ENCODE assay signal across 18 cellular contexts in the genomic region with DNA sequence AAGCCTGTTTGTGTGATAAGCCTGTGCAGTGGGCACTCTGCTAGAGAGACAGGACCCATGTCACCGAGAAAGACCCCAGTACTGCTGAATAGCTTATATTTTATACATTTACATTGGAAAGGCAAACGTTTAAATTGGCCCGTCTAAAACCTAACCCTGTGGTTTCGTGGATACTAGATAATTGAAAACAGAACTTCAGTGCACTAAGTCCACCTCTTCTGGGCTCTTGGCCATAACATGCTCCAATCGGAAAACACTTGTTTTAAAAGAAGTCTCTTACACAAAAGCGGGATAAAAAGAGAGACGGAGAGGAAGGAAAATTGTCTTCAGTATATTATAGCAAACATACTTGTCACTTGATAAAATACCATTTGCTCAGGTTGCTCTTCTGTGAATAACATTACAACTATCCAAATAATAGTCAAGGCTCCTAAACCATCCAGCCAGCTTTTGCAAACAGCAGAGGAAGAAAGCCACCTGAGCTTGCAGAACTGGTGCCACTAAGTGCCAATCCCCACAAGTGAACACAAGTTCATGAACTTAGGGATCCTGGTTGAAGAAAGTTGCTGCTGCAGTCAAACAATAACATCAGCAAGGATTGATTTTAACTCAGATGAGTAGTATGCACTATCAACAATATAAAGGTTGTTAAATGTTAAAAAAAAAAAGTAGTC.
DNase-seq lines count a peak whose midpoint lies in the region; ATAC-seq, FAIRE-seq and TF ChIP-seq lines count a peak whose summit lies in the region.
"Had no signal": no experiment of that assay in that cellular context is flagged by ENCODE, and none has a peak within 500 bp of the region (broad histone marks: within the 10 kb centered on the region; RNA-seq: fewer than 3 reads in every experiment).

No MANE protein-coding gene starts in this region.

- H3K4me3 ChIP-seq in A673 (ENCODE audit: low read depth, low read length, poor library complexity, severe bottlenecking) = no peak overlapping the region
- H3K4me3 ChIP-seq in esophagus squamous epithelium = no peak overlapping the region
- H3K4me3 ChIP-seq: SJCRH30, vagina had no signal

- POLR2A ChIA-PET in A673 (lab: Charles Lee; ENCODE audit: low non-redundant PET) = no interaction called here
- POLR2A ChIA-PET in activated CD4-positive, alpha-beta T cell treated with anti-CD3 and anti-CD28 coated beads, Interleukin-2, amount 10 ng/mL, durations not matched to agents 7 days and 5 days (lab: Charles Lee) = no interaction called here

- intact Hi-C loops in A673 (cut with micrococcal nuclease; ENCODE audit: unreplicated experiment) (no loop called here), esophagus squamous epithelium (cut with DNase I) (no loop called here), left colon (cut with DNase I, micrococcal nuclease) (no loop called here)

- H3K27ac ChIP-seq in A673 (ENCODE audit: low read depth, low read length, poor library complexity, severe bottlenecking) (no peak overlapping the region), esophagus squamous epithelium (peak overlapping the region in 2 of 4 donors; percentile 16 to 41)
- H3K27ac ChIP-seq: SJCRH30, vagina had no signal

- H3K9me3 ChIP-seq in A673 (ENCODE audit: low read depth, low read length, poor library complexity, severe bottlenecking) = no peaks in the 10 kb centered on the region
- no peaks in the 10 kb centered on the region for H3K9me3 ChIP-seq in esophagus squamous epithelium
- H3K9me3 ChIP-seq: SJCRH30, vagina had no signal

- FAIRE-seq in H54 (lab: Jason Lieb, UNC) = peak; percentile 27

- H3K4me1 ChIP-seq in A673 (ENCODE audit: insufficient read depth, low read length, poor library complexity, severe bottlenecking) (peaks cover 8% of the 10 kb centered on the region), esophagus squamous epithelium (peaks cover 0 to 7% (median 6%) of the 10 kb centered on the region in 3 donors)
- H3K4me1 ChIP-seq: SJCRH30 had no signal

- H3K27me3 ChIP-seq in A673 (replicated peaks; ENCODE audit: insufficient read depth, low read depth, low read length, poor library complexity) = no peaks in the 10 kb centered on the region
- H3K27me3 ChIP-seq in esophagus squamous epithelium = no peaks in the 10 kb centered on the region
- H3K27me3 ChIP-seq: SJCRH30, vagina had no signal

- H3K9me3 Mint-ChIP-seq in activated CD4-positive, alpha-beta T cell treated with anti-CD3 and anti-CD28 coated beads, Interleukin-2, amount 10 ng/mL, durations not matched to agents 7 days and 5 days = no peaks in the 10 kb centered on the region
- H3K9me3 Mint-ChIP-seq: activated CD8-positive, alpha-beta T cell treated with anti-CD3 and anti-CD28 coated beads for 36 hours; natural killer cell had no signal

- no peak for TF ChIP-seq CTCF in A673 (conservative IDR thresholded peaks at IDR 0.05; ENCODE audit: low read depth, low read length)
- TF ChIP-seq CTCF in esophagus squamous epithelium (IDR thresholded peaks at IDR 0.05) = no peak

- H3K4me1 Mint-ChIP-seq in activated CD4-positive, alpha-beta T cell treated with anti-CD3 and anti-CD28 coated beads, Interleukin-2, amount 10 ng/mL, durations not matched to agents 7 days and 5 days = no peaks in the 10 kb centered on the region
- H3K4me1 Mint-ChIP-seq: natural killer cell had no signal

- DNase-seq in A673 (ENCODE audit: low spot score) (peak; percentile 22), H54 (ENCODE audit: insufficient read length, low spot score) (no peak), epidermal melanocyte (ENCODE audit: insufficient read length, low spot score) (peak; percentile 41), mucosa of gallbladder (ENCODE audit: low spot score) (peak; percentile 46), SIG-M5 treated with dmso at 0.1 percent for 504 hours (lab: John Stamatoyannopoulos, UW; ENCODE audit: unreplicated experiment) (no peak), esophagus squamous epithelium (lab: John Stamatoyannopoulos, UW) (no peak), left colon (no peak)
- no peak for DNase-seq in activated CD4-positive, alpha-beta T cell treated with anti-CD3 and anti-CD28 coated beads, Interleukin-2, amount 10 ng/mL, durations not matched to agents 7 days and 5 days
- DNase-seq: activated CD8-positive, alpha-beta T cell treated with anti-CD3 and anti-CD28 coated beads for 36 hours; aorta; DMS153; effector CD4-positive, alpha-beta T cell; natural killer cell; NCI-H1105 treated with DMSO at 0.1 percent for 48 hours; right cardiac atrium; SJCRH30; stimulated activated CD4-positive, alpha-beta T cell treated with anti-CD3 and anti-CD28 coated beads, Interleukin-4, amount 100 ng/mL, for 1 hour had no signal

- TF ChIP-seq POLR2A in H54 (IDR thresholded peaks at IDR 0.05; ENCODE audit: low read depth, low read length) (no peak), esophagus squamous epithelium (IDR thresholded peaks at IDR 0.05) (no peak)

- H3K4me3 Mint-ChIP-seq in activated CD4-positive, alpha-beta T cell treated with anti-CD3 and anti-CD28 coated beads, Interleukin-2, amount 10 ng/mL, durations not matched to agents 7 days and 5 days = no peak overlapping the region
- H3K4me3 Mint-ChIP-seq: activated CD8-positive, alpha-beta T cell treated with anti-CD3 and anti-CD28 coated beads for 36 hours; natural killer cell had no signal

- H3K36me3 ChIP-seq in A673 (ENCODE audit: insufficient read depth, low read length, poor library complexity, severe bottlenecking) (no peaks in the 10 kb centered on the region), esophagus squamous epithelium (no peaks in the 10 kb centered on the region)
- H3K36me3 ChIP-seq: SJCRH30, vagina had no signal

- no peaks in the 10 kb centered on the region for H3K36me3 Mint-ChIP-seq in activated CD4-positive, alpha-beta T cell treated with anti-CD3 and anti-CD28 coated beads, Interleukin-2, amount 10 ng/mL, durations not matched to agents 7 days and 5 days (ENCODE audit: low read depth)
- H3K36me3 Mint-ChIP-seq: natural killer cell had no signal

- 38 to 50% methylated on average over 7 of the region's 7 CpGs for WGBS in esophagus squamous epithelium, 2 donors

- no peak overlapping the region for H3K27ac Mint-ChIP-seq in activated CD4-positive, alpha-beta T cell treated with anti-CD3 and anti-CD28 coated beads, Interleukin-2, amount 10 ng/mL, durations not matched to agents 7 days and 5 days
- H3K27ac Mint-ChIP-seq: activated CD8-positive, alpha-beta T cell treated with anti-CD3 and anti-CD28 coated beads for 36 hours; natural killer cell had no signal

- CTCF ChIA-PET in A673 (lab: Charles Lee) = no interaction called here
- CTCF ChIA-PET in activated CD4-positive, alpha-beta T cell treated with anti-CD3 and anti-CD28 coated beads, Interleukin-2, amount 10 ng/mL, durations not matched to agents 7 days and 5 days (lab: Charles Lee) = interaction anchor here (1.2 kb wide), 1 partner anchor 17 kb away, joined by 3 read pairs; no protein-coding TSS in a partner anchor

- ATAC-seq in left colon = no peak
- ATAC-seq: activated CD8-positive, alpha-beta T cell treated with anti-CD3 and anti-CD28 coated beads for 36 hours; natural killer cell had no signal

- no peaks in the 10 kb centered on the region for H3K27me3 Mint-ChIP-seq in activated CD4-positive, alpha-beta T cell treated with anti-CD3 and anti-CD28 coated beads, Interleukin-2, amount 10 ng/mL, durations not matched to agents 7 days and 5 days
- H3K27me3 Mint-ChIP-seq: activated CD8-positive, alpha-beta T cell treated with anti-CD3 and anti-CD28 coated beads for 36 hours had no signal

- no TSS peak for BruUV-seq in A673 (replicated peaks; lab: Mats Ljungman, UMichigan)

Comparison
In these comparisons a context has a peak if more than half of its experiments do, and no peak if none do; other contexts are left out.
1. DNase-seq: peak in A673 (single experiment), epidermal melanocyte (single experiment) and mucosa of gallbladder (single experiment); none in H54 (single experiment), SIG-M5 treated with dmso at 0.1 percent for 504 hours (single experiment), esophagus squamous epithelium (single experiment), left colon (0 of 2) and activated CD4-positive, alpha-beta T cell treated with anti-CD3 and anti-CD28 coated beads, Interleukin-2, amount 10 ng/mL, durations not matched to agents 7 days and 5 days (single experiment).